2 cellular contexts compared by ENCODE assay signal in the genomic region with DNA sequence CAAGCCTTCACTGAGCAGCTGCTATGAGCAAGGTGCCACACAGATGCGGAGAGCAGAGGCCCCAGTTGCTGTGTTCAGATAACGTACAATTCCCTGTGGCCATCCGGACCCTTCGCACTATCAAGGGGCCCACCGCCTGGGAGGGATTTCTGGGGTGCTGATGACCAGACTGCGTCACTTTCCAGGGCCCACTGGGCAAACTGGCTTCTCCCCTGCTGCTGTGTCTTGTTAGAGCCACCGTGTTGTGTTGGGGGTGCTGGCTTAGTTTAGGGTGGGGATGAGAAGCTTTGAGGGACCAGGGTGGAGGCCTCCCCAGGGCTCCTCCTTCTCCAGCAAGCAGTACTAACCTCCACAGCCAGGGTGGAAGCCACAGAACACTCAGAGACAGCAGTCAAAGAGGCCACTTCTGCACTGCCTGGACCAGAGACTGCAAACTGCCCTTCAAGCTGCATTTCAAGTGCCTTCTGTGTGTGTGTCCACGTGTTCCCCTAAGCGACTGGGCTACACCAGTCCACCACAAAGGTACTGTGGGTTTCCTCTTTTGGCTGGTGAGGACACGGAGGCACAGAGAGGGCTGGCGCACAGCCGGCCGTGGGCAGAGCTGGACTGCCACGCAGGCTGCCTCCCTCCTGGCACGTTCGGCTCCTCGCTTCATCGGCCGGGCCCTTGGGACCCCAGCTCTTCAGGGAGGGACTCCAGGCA.
TF ChIP-seq lines count a peak whose summit lies in the region.

No MANE protein-coding gene starts in this region.

TF ChIP-seq in SK-N-SH treated with all-trans-retinoic acid at 6 μM for 48 hours, 23 proteins besides CTCF, POLR2A, EP300 and RAD21 (continued from another document):
- TF ChIP-seq, protein P1, sequence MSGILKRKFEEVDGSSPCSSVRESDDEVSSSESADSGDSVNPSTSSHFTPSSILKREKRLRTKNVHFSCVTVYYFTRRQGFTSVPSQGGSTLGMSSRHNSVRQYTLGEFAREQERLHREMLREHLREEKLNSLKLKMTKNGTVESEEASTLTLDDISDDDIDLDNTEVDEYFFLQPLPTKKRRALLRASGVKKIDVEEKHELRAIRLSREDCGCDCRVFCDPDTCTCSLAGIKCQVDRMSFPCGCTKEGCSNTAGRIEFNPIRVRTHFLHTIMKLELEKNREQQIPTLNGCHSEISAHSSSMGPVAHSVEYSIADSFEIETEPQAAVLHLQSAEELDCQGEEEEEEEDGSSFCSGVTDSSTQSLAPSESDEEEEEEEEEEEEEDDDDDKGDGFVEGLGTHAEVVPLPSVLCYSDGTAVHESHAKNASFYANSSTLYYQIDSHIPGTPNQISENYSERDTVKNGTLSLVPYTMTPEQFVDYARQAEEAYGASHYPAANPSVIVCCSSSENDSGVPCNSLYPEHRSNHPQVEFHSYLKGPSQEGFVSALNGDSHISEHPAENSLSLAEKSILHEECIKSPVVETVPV (CRISPR knock-in tag; IDR thresholded peaks at IDR 0.05), result no peak
- no peak for TF ChIP-seq OSR1 (CRISPR knock-in tag; IDR thresholded peaks at IDR 0.05)
- TF ChIP-seq ISL1 (CRISPR knock-in tag; IDR thresholded peaks at IDR 0.05), result no peak
- TF ChIP-seq SNAI2 (CRISPR knock-in tag; IDR thresholded peaks at IDR 0.05), result no peak
- TF ChIP-seq BACH2 (CRISPR knock-in tag; IDR thresholded peaks at IDR 0.05; ENCODE audit: borderline replicate concordance), result no peak
- no peak for TF ChIP-seq CSDC2 (CRISPR knock-in tag; IDR thresholded peaks at IDR 0.05)
- no peak for TF ChIP-seq ZNF70 (CRISPR knock-in tag; IDR thresholded peaks at IDR 0.05)
- TF ChIP-seq POU6F1 (CRISPR knock-in tag; IDR thresholded peaks at IDR 0.05; ENCODE audit: borderline replicate concordance, low read depth), result no peak
- no peak for TF ChIP-seq TOX (CRISPR knock-in tag; IDR thresholded peaks at IDR 0.05; ENCODE audit: borderline replicate concordance)
- no peak for TF ChIP-seq PATZ1 (CRISPR knock-in tag; IDR thresholded peaks at IDR 0.05; ENCODE audit: borderline replicate concordance)
- no peak for TF ChIP-seq ARNTL (CRISPR knock-in tag; IDR thresholded peaks at IDR 0.05; ENCODE audit: borderline replicate concordance, low read depth)
- no peak for TF ChIP-seq ZNF8 (CRISPR knock-in tag; IDR thresholded peaks at IDR 0.05)
- TF ChIP-seq GLIS3 (CRISPR knock-in tag; IDR thresholded peaks at IDR 0.05), result no peak
- TF ChIP-seq RARB (CRISPR knock-in tag; IDR thresholded peaks at IDR 0.05), result no peak

TF ChIP-seq in SK-N-SH, 30 proteins besides CTCF, POLR2A, EP300 and RAD21 (continued from another document):
- TF ChIP-seq, protein P2, sequence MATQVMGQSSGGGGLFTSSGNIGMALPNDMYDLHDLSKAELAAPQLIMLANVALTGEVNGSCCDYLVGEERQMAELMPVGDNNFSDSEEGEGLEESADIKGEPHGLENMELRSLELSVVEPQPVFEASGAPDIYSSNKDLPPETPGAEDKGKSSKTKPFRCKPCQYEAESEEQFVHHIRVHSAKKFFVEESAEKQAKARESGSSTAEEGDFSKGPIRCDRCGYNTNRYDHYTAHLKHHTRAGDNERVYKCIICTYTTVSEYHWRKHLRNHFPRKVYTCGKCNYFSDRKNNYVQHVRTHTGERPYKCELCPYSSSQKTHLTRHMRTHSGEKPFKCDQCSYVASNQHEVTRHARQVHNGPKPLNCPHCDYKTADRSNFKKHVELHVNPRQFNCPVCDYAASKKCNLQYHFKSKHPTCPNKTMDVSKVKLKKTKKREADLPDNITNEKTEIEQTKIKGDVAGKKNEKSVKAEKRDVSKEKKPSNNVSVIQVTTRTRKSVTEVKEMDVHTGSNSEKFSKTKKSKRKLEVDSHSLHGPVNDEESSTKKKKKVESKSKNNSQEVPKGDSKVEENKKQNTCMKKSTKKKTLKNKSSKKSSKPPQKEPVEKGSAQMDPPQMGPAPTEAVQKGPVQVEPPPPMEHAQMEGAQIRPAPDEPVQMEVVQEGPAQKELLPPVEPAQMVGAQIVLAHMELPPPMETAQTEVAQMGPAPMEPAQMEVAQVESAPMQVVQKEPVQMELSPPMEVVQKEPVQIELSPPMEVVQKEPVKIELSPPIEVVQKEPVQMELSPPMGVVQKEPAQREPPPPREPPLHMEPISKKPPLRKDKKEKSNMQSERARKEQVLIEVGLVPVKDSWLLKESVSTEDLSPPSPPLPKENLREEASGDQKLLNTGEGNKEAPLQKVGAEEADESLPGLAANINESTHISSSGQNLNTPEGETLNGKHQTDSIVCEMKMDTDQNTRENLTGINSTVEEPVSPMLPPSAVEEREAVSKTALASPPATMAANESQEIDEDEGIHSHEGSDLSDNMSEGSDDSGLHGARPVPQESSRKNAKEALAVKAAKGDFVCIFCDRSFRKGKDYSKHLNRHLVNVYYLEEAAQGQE (IDR thresholded peaks at IDR 0.05; ENCODE audit: low read depth, low read length), result no peak
TF ChIP-seq in SK-N-SH: peak in this region for 0.
